ENCODE assay signal across 8 cellular contexts in genomic region chr10:62818426-62819011, GRCh38. TPM values are rescaled to one million over a fixed set of nuclear protein-coding genes. Genes with fewer than 3 reads are reported as not detected.
A peak's percentile ranks its signal among the peaks of the same experiment; 100 is the strongest.
DNase-seq lines count a peak whose midpoint lies in the region; ATAC-seq lines count a peak whose summit lies in the region.

No MANE protein-coding gene starts in this region.

- H3K9me3 ChIP-seq in CD4-positive, CD25-positive, alpha-beta regulatory T cell (ENCODE audit: control insufficient read depth in 2 of 2, low read length in 2 of 2): no peaks in the 10 kb centered on the region
- no peaks in the 10 kb centered on the region for H3K9me3 ChIP-seq in iPS-18c (ENCODE audit: control insufficient read depth, insufficient read depth, low read length)

- ATAC-seq in CD4-positive, CD25-positive, alpha-beta regulatory T cell (ENCODE audit: low read depth in 2 of 2): no peak
- ATAC-seq in HG03460 (IDR thresholded peaks at IDR 0.05; ENCODE audit: unreplicated experiment) (no peak), HG03175 (IDR thresholded peaks at IDR 0.05; ENCODE audit: unreplicated experiment) (no peak)

- H3K9me3 Mint-ChIP-seq in CD4-positive, CD25-positive, alpha-beta regulatory T cell: peaks cover 0 to 1% (median 0%) of the 10 kb centered on the region in 7 donors
- no peaks in the 10 kb centered on the region for H3K9me3 Mint-ChIP-seq in activated naive CD4-positive, alpha-beta T cell treated with anti-CD3 and anti-CD28 coated beads, Interleukin-2, amount 50 U/mL, for 24 hours

- peak overlapping the region in 1 of 3 donors; percentile 73 for H3K27ac Mint-ChIP-seq in CD4-positive, CD25-positive, alpha-beta regulatory T cell
- H3K27ac Mint-ChIP-seq in activated naive CD4-positive, alpha-beta T cell treated with anti-CD3 and anti-CD28 coated beads, Interleukin-2, amount 50 U/mL, for 24 hours: peak overlapping the region; percentile 91

- H3K4me1 ChIP-seq in CD4-positive, CD25-positive, alpha-beta regulatory T cell (ENCODE audit: control insufficient read depth, insufficient read depth, low read length, poor library complexity, severe bottlenecking): peaks cover 47% of the 10 kb centered on the region

- H3K27ac ChIP-seq in CD4-positive, CD25-positive, alpha-beta regulatory T cell (ENCODE audit: insufficient read depth, low read length, poor library complexity, severe bottlenecking): no peak overlapping the region

- H3K4me3 ChIP-seq in CD4-positive, CD25-positive, alpha-beta regulatory T cell (ENCODE audit: low read depth, low read length): peak overlapping the region; percentile 62
- H3K4me3 ChIP-seq in iPS-18c (ENCODE audit: insufficient read depth, low read depth, low read length): peak overlapping the region; percentile 35

- H3K27me3 Mint-ChIP-seq in CD4-positive, CD25-positive, alpha-beta regulatory T cell: peaks cover 73% of the 10 kb centered on the region
- H3K27me3 Mint-ChIP-seq in activated naive CD4-positive, alpha-beta T cell treated with anti-CD3 and anti-CD28 coated beads, Interleukin-2, amount 50 U/mL, for 24 hours: peaks cover 16% of the 10 kb centered on the region

- peaks cover 36% of the 10 kb centered on the region for H3K27me3 ChIP-seq in CD4-positive, CD25-positive, alpha-beta regulatory T cell (ENCODE audit: control insufficient read depth, insufficient read depth, low read length)

- peaks cover 10 to 38% (median 23%) of the 10 kb centered on the region in 4 donors for H3K4me1 Mint-ChIP-seq in CD4-positive, CD25-positive, alpha-beta regulatory T cell
- peaks cover 12% of the 10 kb centered on the region for H3K4me1 Mint-ChIP-seq in activated naive CD4-positive, alpha-beta T cell treated with anti-CD3 and anti-CD28 coated beads, Interleukin-2, amount 50 U/mL, for 24 hours

- DNase-seq in CD4-positive, CD25-positive, alpha-beta regulatory T cell: peak; percentile 18 to 37 (median 29)
- peak; percentile 1 for DNase-seq in MV-4-11 (lab: John Stamatoyannopoulos, UW)
- DNase-seq in stimulated activated CD4-positive, alpha-beta T cell treated with anti-CD3 and anti-CD28 coated beads, Interleukin-15, amount 100 ng/mL, for 48 hours (ENCODE audit: low read depth in 2 of 2): peak; percentile 39 to 63
- no peak for DNase-seq in NCI-H526 treated with DMSO at 0.1 percent for 48 hours (lab: John Stamatoyannopoulos, UW)

- no peaks in the 10 kb centered on the region for H3K36me3 ChIP-seq in CD4-positive, CD25-positive, alpha-beta regulatory T cell (ENCODE audit: control insufficient read depth, insufficient read depth, low read length)

- no peaks in the 10 kb centered on the region for H3K36me3 Mint-ChIP-seq in CD4-positive, CD25-positive, alpha-beta regulatory T cell
- peaks cover 16% of the 10 kb centered on the region for H3K36me3 Mint-ChIP-seq in activated naive CD4-positive, alpha-beta T cell treated with anti-CD3 and anti-CD28 coated beads, Interleukin-2, amount 50 U/mL, for 24 hours

- H3K4me3 Mint-ChIP-seq in CD4-positive, CD25-positive, alpha-beta regulatory T cell: peak overlapping the region; percentile 95 to 98 (median 96)
- H3K4me3 Mint-ChIP-seq in activated naive CD4-positive, alpha-beta T cell treated with anti-CD3 and anti-CD28 coated beads, Interleukin-2, amount 50 U/mL, for 24 hours: peak overlapping the region; percentile 96

RNA-seq across cellular contexts. Expression of gene EGR2, which starts 2.4 kb away (rescaled TPM):
- total RNA-seq in CD4-positive, CD25-positive, alpha-beta regulatory T cell: 7.5 TPM
- polyA plus RNA-seq in CD4-positive, CD25-positive, alpha-beta regulatory T cell: under 1 TPM; 0.13 to 0.61 (median 0.37) TPM

RNA-seq across cellular contexts. Expression of gene ADO, which starts 14.0 kb away (rescaled TPM):
- total RNA-seq in CD4-positive, CD25-positive, alpha-beta regulatory T cell: 11.1 TPM
- 1 to 10 TPM; 1.4 to 4.4 (median 2.1) TPM for polyA plus RNA-seq in CD4-positive, CD25-positive, alpha-beta regulatory T cell
